12 cellular contexts compared by ENCODE assay signal in the genomic region with DNA sequence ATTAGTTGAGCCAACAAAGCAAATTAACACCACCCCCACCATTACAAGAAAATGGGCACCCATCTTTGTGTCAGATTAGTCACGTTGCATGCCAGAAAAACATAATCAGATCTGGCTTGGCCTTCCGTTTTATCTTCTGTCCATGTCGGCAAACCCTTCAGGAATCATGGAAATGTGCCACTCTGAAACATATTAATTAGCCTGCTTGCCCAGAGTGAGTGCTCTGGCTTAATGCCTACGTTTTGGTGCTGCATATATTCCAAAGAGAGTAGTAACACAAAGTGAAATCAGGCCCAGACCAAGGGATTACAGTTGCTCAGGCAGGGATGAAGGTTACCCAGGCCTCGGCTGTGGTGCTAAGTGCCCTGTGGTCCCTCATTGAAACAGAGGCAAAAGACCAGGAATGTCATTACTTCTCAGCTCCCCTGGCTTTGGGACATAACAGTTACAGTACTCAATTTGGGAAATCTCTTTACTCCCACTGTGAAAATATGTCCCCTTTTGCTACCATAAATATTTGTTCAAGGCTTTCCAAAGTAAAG.
"Had no signal": no experiment of that assay in that cellular context is flagged by ENCODE, and none has a peak within 500 bp of the region (broad histone marks: within the 10 kb centered on the region; RNA-seq: fewer than 3 reads in every experiment).

No MANE protein-coding gene starts in this region.

- H3K27me3 Mint-ChIP-seq: activated CD4-positive, alpha-beta memory T cell treated with anti-CD3 and anti-CD28 coated beads, Interleukin-2, amount 10 ng/mL, durations not matched to agents 7 days and 5 days; activated naive CD8-positive, alpha-beta T cell treated with anti-CD3 and anti-CD28 coated beads, Interleukin-2, amount 10 ng/mL, durations not matched to agents 7 days and 5 days had no signal

- H3K4me3 ChIP-seq: neural progenitor cell, pancreas, skin epidermis, stomach, thoracic aorta had no signal

- H3K4me2 ChIP-seq: neural progenitor cell had no signal

- H3K27ac Mint-ChIP-seq: activated CD4-positive, alpha-beta memory T cell treated with anti-CD3 and anti-CD28 coated beads, Interleukin-2, amount 10 ng/mL, durations not matched to agents 7 days and 5 days; activated CD4-positive, alpha-beta T cell treated with anti-CD3 and anti-CD28 coated beads for 36 hours; activated naive CD8-positive, alpha-beta T cell treated with anti-CD3 and anti-CD28 coated beads, Interleukin-2, amount 10 ng/mL, durations not matched to agents 7 days and 5 days; neural progenitor cell had no signal

- H3K36me3 Mint-ChIP-seq: activated naive CD8-positive, alpha-beta T cell treated with anti-CD3 and anti-CD28 coated beads, Interleukin-2, amount 10 ng/mL, durations not matched to agents 7 days and 5 days; neural progenitor cell had no signal

- H3K36me3 ChIP-seq: neural progenitor cell, pancreas, stomach, thoracic aorta had no signal

- H3K9me3 Mint-ChIP-seq: activated CD4-positive, alpha-beta memory T cell treated with anti-CD3 and anti-CD28 coated beads, Interleukin-2, amount 10 ng/mL, durations not matched to agents 7 days and 5 days; activated naive CD8-positive, alpha-beta T cell treated with anti-CD3 and anti-CD28 coated beads, Interleukin-2, amount 10 ng/mL, durations not matched to agents 7 days and 5 days; neural progenitor cell had no signal

- H3K9ac ChIP-seq: neural progenitor cell had no signal

- H3K27ac ChIP-seq: neural progenitor cell, pancreas, skin epidermis, stomach, thoracic aorta had no signal

- H2AFZ ChIP-seq: neural progenitor cell had no signal

- H3K4me3 Mint-ChIP-seq: activated CD4-positive, alpha-beta memory T cell treated with anti-CD3 and anti-CD28 coated beads, Interleukin-2, amount 10 ng/mL, durations not matched to agents 7 days and 5 days; activated CD4-positive, alpha-beta T cell treated with anti-CD3 and anti-CD28 coated beads for 36 hours; activated naive CD8-positive, alpha-beta T cell treated with anti-CD3 and anti-CD28 coated beads, Interleukin-2, amount 10 ng/mL, durations not matched to agents 7 days and 5 days; neural progenitor cell had no signal

- H3K9me3 ChIP-seq: pancreas, stomach, thoracic aorta had no signal

- H3K27me3 ChIP-seq: neural progenitor cell, pancreas, stomach had no signal

- ATAC-seq: activated CD4-positive, alpha-beta T cell treated with anti-CD3 and anti-CD28 coated beads for 36 hours had no signal

- H3K4me1 Mint-ChIP-seq: activated CD4-positive, alpha-beta memory T cell treated with anti-CD3 and anti-CD28 coated beads, Interleukin-2, amount 10 ng/mL, durations not matched to agents 7 days and 5 days; activated CD4-positive, alpha-beta T cell treated with anti-CD3 and anti-CD28 coated beads for 36 hours; activated naive CD8-positive, alpha-beta T cell treated with anti-CD3 and anti-CD28 coated beads, Interleukin-2, amount 10 ng/mL, durations not matched to agents 7 days and 5 days; neural progenitor cell had no signal

- DNase-seq: activated CD4-positive, alpha-beta memory T cell treated with anti-CD3 and anti-CD28 coated beads, Interleukin-2, amount 10 ng/mL, durations not matched to agents 7 days and 5 days; activated CD4-positive, alpha-beta T cell treated with anti-CD3 and anti-CD28 coated beads for 36 hours; activated gamma-delta T cell treated with Interleukin-2 at 50 U/mL for 16 hours; activated naive CD8-positive, alpha-beta T cell treated with anti-CD3 and anti-CD28 coated beads, Interleukin-2, amount 10 ng/mL, durations not matched to agents 7 days and 5 days; activated T-cell treated with anti-CD3 and anti-CD28 coated beads, Interleukin-2, amount 50 U/mL, for 48 hours; anterior cingulate cortex; pancreas; stimulated activated CD4-positive, alpha-beta T cell treated with anti-CD3 and anti-CD28 coated beads, Interleukin-4, amount 100 ng/mL, for 4 hours; stomach had no signal

- H3K4me1 ChIP-seq: neural progenitor cell, pancreas, stomach had no signal
